Comparison of ENCODE assay signal across 14 cellular contexts in the genomic region with DNA sequence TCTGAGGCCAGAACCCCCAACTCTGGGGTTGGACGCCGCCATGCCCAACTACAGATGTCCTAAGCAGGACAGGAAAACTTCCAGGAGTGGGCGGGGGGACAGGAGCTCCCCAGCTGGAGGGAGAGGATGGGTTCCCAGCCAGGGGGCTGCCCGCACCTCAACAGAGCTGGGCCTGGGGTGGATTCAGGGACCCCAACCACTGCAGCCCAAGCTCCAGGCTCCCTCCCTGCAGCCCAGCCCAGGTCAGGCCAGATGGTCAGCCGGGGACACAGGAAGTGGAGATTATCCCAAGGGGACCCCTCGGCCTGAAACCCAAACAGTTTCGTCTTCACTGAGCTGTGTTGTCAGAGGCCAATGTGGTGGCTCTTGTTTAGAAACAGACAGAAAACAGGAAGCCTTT. TPM values are rescaled to one million over a fixed set of nuclear protein-coding genes. Genes with fewer than 3 reads are reported as not detected.
DNase-seq lines count a peak whose midpoint lies in the region; ATAC-seq and TF ChIP-seq lines count a peak whose summit lies in the region.
"Had no signal": no experiment of that assay in that cellular context is flagged by ENCODE, and none has a peak within 500 bp of the region (broad histone marks: within the 10 kb centered on the region; RNA-seq: fewer than 3 reads in every experiment).

No MANE protein-coding gene starts in this region.

- intact Hi-C loops in Caco-2 (cut with micrococcal nuclease; ENCODE audit: unreplicated experiment): no loop called here
- intact Hi-C loops in body of pancreas (cut with DNase I): no loop called here
- intact Hi-C loops in stomach (cut with DNase I; ENCODE audit: low total_unique reads): no loop called here

- H3K36me3 Mint-ChIP-seq in Caco-2 (ENCODE audit: insufficient read depth, unreplicated experiment): peaks cover 99% of the 10 kb centered on the region
- H3K36me3 Mint-ChIP-seq: brain, CD14-positive monocyte had no signal

- CTCF ChIA-PET in Caco-2 (lab: Charles Lee): interaction anchor here (3.3 kb wide), 1 partner anchor 25 kb away, joined by 11 read pairs; no protein-coding TSS in a partner anchor

- peak overlapping the region; percentile 85 for H3K27ac Mint-ChIP-seq in Caco-2 (ENCODE audit: unreplicated experiment)
- H3K27ac Mint-ChIP-seq: CD14-positive monocyte had no signal

- DNase-seq in Caco-2: no peak
- DNase-seq in body of pancreas: peak in 1 of 4 donors; percentile 12
- DNase-seq in stomach: no peak
- DNase-seq in germinal center (ENCODE audit: low spot score): no peak
- DNase-seq: activated T-cell treated with anti-CD3 and anti-CD28 coated beads, Interleukin-2, amount 50 U/mL, for 1 hour; foreskin keratinocyte; KBM-7 had no signal

- H3K27me3 ChIP-seq in Caco-2 (replicated peaks; ENCODE audit: control insufficient read depth, insufficient read depth, low read length) (no peaks in the 10 kb centered on the region), body of pancreas (no peaks in the 10 kb centered on the region), iPS-15b (ENCODE audit: control insufficient read depth, insufficient read depth, low read length) (no peaks in the 10 kb centered on the region), stomach (peaks cover 0 to 3% (median 0%) of the 10 kb centered on the region in 3 donors)
- H3K27me3 ChIP-seq: foreskin keratinocyte had no signal

- H3K9me3 Mint-ChIP-seq in Caco-2 (ENCODE audit: unreplicated experiment): no peaks in the 10 kb centered on the region
- H3K9me3 Mint-ChIP-seq: brain, CD14-positive monocyte had no signal

- TF ChIP-seq POLR2A in body of pancreas (IDR thresholded peaks at IDR 0.05) (no peak), stomach (IDR thresholded peaks at IDR 0.05) (no peak)

- 67 to 77% methylated on average over 1 to 7 of the region's 7 CpGs for WGBS in body of pancreas, 2 donors
- 53 to 72% (median 58%) methylated on average over 7 of the region's 7 CpGs for WGBS in stomach, 5 donors

- H3K9me3 ChIP-seq in Caco-2 (no peaks in the 10 kb centered on the region), body of pancreas (no peaks in the 10 kb centered on the region), iPS-15b (ENCODE audit: control insufficient read depth, insufficient read depth, low read length) (no peaks in the 10 kb centered on the region), stomach (no peaks in the 10 kb centered on the region)

- H3K4me1 Mint-ChIP-seq in Caco-2 (ENCODE audit: low read depth, unreplicated experiment): peaks cover 24% of the 10 kb centered on the region
- H3K4me1 Mint-ChIP-seq: CD14-positive monocyte had no signal

- H3K36me3 ChIP-seq in Caco-2 (ENCODE audit: control insufficient read depth, insufficient read depth, low read length) (peaks cover 31% of the 10 kb centered on the region), body of pancreas (replicated peaks in 1 of 2; ENCODE audit: insufficient read depth in 1 of 2, low read depth in 2 of 2) (no peaks in the 10 kb centered on the region), iPS-15b (ENCODE audit: control insufficient read depth, insufficient read depth, low read length) (peaks cover 30% of the 10 kb centered on the region), stomach (peaks cover under 1 to 14% (median 6%) of the 10 kb centered on the region in 4 donors)

- H3K4me1 ChIP-seq in Caco-2 (peaks cover 84% of the 10 kb centered on the region), body of pancreas (peaks cover 74% of the 10 kb centered on the region), iPS-15b (ENCODE audit: control insufficient read depth, insufficient read depth, low read length) (peaks cover 17% of the 10 kb centered on the region), stomach (peaks cover 80 to 97% (median 89%) of the 10 kb centered on the region in 4 donors)

- H3K27me3 Mint-ChIP-seq in Caco-2 (ENCODE audit: insufficient read depth, unreplicated experiment): no peaks in the 10 kb centered on the region
- H3K27me3 Mint-ChIP-seq: brain had no signal

- no peak for TF ChIP-seq EP300 in stomach (IDR thresholded peaks at IDR 0.05)

- no peak overlapping the region for H3K4me3 Mint-ChIP-seq in Caco-2 (ENCODE audit: unreplicated experiment)
- H3K4me3 Mint-ChIP-seq: brain, CD14-positive monocyte had no signal

- BruUV-seq in Caco-2 (replicated peaks; lab: Mats Ljungman, UMichigan): no TSS peak

- peak overlapping the region; percentile 12 for H3K9ac ChIP-seq in iPS-15b (ENCODE audit: low read depth, low read length)

- ATAC-seq in body of pancreas (no peak), GM18520 (IDR thresholded peaks at IDR 0.05; ENCODE audit: unreplicated experiment) (no peak), HG02870 (IDR thresholded peaks at IDR 0.05; ENCODE audit: unreplicated experiment) (no peak), GM18868 (IDR thresholded peaks at IDR 0.05; ENCODE audit: unreplicated experiment) (no peak)

- H3K4me3 ChIP-seq in Caco-2 (ENCODE audit: low read depth, low read length): no peak overlapping the region
- no peak overlapping the region for H3K4me3 ChIP-seq in body of pancreas
- no peak overlapping the region for H3K4me3 ChIP-seq in iPS-15b (ENCODE audit: low read depth, low read length)
- H3K4me3 ChIP-seq in stomach: peak overlapping the region in 1 of 4 donors; percentile 9
- H3K4me3 ChIP-seq: smooth muscle cell had no signal

- POLR2A ChIA-PET in Caco-2 (lab: Charles Lee): interaction anchor here (0.8 kb wide), 1 partner anchor 25 kb away, joined by 3 read pairs; no protein-coding TSS in a partner anchor

- TF ChIP-seq CTCF in Caco-2 (IDR thresholded peaks at IDR 0.05; ENCODE audit: insufficient read depth in 1 of 2, low read depth in 1 of 2, low read length in 1 of 2, severe bottlenecking in 1 of 2, unreplicated experiment in 1 of 2) (no peak), body of pancreas (IDR thresholded peaks at IDR 0.05) (no peak), stomach (IDR thresholded peaks at IDR 0.05) (no peak)

- H3K27ac ChIP-seq in body of pancreas (peak overlapping the region; percentile 50 to 80 (median 73)), stomach (peak overlapping the region; percentile 63 to 91 (median 86))

RNA-seq across cellular contexts. Expression of gene LAMA5, which starts 9.4 kb away (rescaled TPM):
- total RNA-seq in Caco-2 (2022) (1,050 and 1,125 TPM in 2 replicates), body of pancreas (100 to 1,000 TPM; 115 to 185 TPM), stomach (100 to 1,000 TPM in 2 of 5 donors, 10 to 100 TPM in 3; 42.2 to 278 (median 86.9) TPM)
- 100 to 1,000 TPM in 1 of 3 donors, 10 to 100 TPM in 2; 41.4 to 278 (median 72.3) TPM for polyA plus RNA-seq in stomach
- polyA plus RNA-seq: CD14-positive monocyte had no signal

RNA-seq across cellular contexts. Expression of gene RPS21, which starts 29.2 kb away (rescaled TPM):
- 4,496 and 4,723 TPM in 2 replicates for total RNA-seq in Caco-2 (2022)
- total RNA-seq in body of pancreas: 100 to 1,000 TPM; 654 to 656 TPM
- 1,000 to 10,000 TPM in 3 of 5 donors, 100 to 1,000 TPM in 2; 239 to 2,998 (median 1,528) TPM for total RNA-seq in stomach
- polyA plus RNA-seq in stomach: 1,000 to 10,000 TPM; 4,606 to 7,615 (median 4,647) TPM

RNA-seq across cellular contexts. Expression of gene CABLES2, which starts 49.4 kb away (rescaled TPM):
- total RNA-seq in Caco-2 (2022): 30.7 and 36.4 TPM in 2 replicates
- 1 to 10 TPM; 1.6 to 2.6 TPM for total RNA-seq in body of pancreas
- 1 to 10 TPM in 4 of 5 donors, under 1 TPM in 1; 0.55 to 7.8 (median 1.4) TPM for total RNA-seq in stomach
- polyA plus RNA-seq in stomach: 1 to 10 TPM; 2.0 to 3.2 (median 2.5) TPM

RNA-seq across cellular contexts. Expression of gene ADRM1, which starts 54.9 kb away (rescaled TPM):
- total RNA-seq in Caco-2 (2022) (261 and 263 TPM in 2 replicates), body of pancreas (100 to 1,000 TPM in 1 of 2 donors, 10 to 100 TPM in 1; 79.9 to 104 TPM), stomach (100 to 1,000 TPM in 2 of 5 donors, 10 to 100 TPM in 3; 42.0 to 130 (median 68.4) TPM)
- polyA plus RNA-seq in stomach: 10 to 100 TPM; 82.3 to 91.3 (median 85.0) TPM
